ENCODE assay signal across 15 cellular contexts in the genomic region with DNA sequence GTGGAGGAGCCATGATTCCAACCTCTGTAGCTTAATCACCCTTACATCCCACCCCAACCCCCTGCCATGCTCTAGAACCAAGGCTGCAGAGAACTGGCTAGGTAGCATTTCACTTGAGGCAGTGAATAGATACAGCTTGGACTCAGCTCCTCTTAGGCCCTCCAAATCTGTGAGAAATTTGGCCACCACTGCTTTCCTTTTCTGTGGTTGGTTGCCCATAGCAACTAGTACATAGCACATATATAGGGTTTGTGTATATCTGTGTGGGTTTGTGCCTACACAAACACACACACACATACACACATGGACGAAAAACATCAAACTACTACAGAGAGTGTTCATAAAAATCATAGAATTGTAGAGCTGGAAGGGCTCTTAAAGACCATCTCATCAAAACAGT. TPM values are rescaled to one million over a fixed set of nuclear protein-coding genes. Genes with fewer than 3 reads are reported as not detected.
"Had no signal": no experiment of that assay in that cellular context is flagged by ENCODE, and none has a peak within 500 bp of the region (broad histone marks: within the 10 kb centered on the region; RNA-seq: fewer than 3 reads in every experiment).

No MANE protein-coding gene starts in this region.

- DNase-seq: activated CD4-positive, alpha-beta T cell treated with anti-CD3 and anti-CD28 coated beads, Interleukin-2, amount 50 U/mL, for 4 hours; activated CD4-positive, CD25-positive, alpha-beta regulatory T cell; activated CD8-positive, alpha-beta memory T cell treated with anti-CD3 and anti-CD28 coated beads, Interleukin-2, amount 50 U/mL, for 48 hours; activated naive CD4-positive, alpha-beta T cell; islet precursor cell; mammary epithelial cell; naive B cell; substantia nigra; T-helper 17 cell; transverse colon had no signal

- H3K27ac Mint-ChIP-seq: naive B cell; stimulated activated effector memory CD8-positive, alpha-beta T cell treated with anti-CD3 and anti-CD28 coated beads, Interleukin-12 subunit alpha, Interleukin-12 subunit beta, amount 100 ng/mL, for 72 hours; T-helper 17 cell had no signal

- ATAC-seq: left lobe of liver; stimulated activated effector memory CD8-positive, alpha-beta T cell treated with anti-CD3 and anti-CD28 coated beads, Interleukin-12 subunit alpha, Interleukin-12 subunit beta, amount 100 ng/mL, for 72 hours; T-helper 17 cell had no signal

- H3K9me3 Mint-ChIP-seq: naive B cell; stimulated activated effector memory CD8-positive, alpha-beta T cell treated with anti-CD3 and anti-CD28 coated beads, Interleukin-12 subunit alpha, Interleukin-12 subunit beta, amount 100 ng/mL, for 72 hours had no signal

- H3K36me3 Mint-ChIP-seq: naive B cell; stimulated activated effector memory CD8-positive, alpha-beta T cell treated with anti-CD3 and anti-CD28 coated beads, Interleukin-12 subunit alpha, Interleukin-12 subunit beta, amount 100 ng/mL, for 72 hours had no signal

- H3K4me3 Mint-ChIP-seq: naive B cell; stimulated activated effector memory CD8-positive, alpha-beta T cell treated with anti-CD3 and anti-CD28 coated beads, Interleukin-12 subunit alpha, Interleukin-12 subunit beta, amount 100 ng/mL, for 72 hours; T-helper 17 cell had no signal

RNA-seq across cellular contexts. Expression of gene CCDC160, which starts 52.0 kb away (rescaled TPM):
- total RNA-seq: cardiac septum, left lobe of liver, mononuclear cell, T-helper 17 cell, vagina had no signal
